ENCODE assay signal across 8 cellular contexts in the genomic region with DNA sequence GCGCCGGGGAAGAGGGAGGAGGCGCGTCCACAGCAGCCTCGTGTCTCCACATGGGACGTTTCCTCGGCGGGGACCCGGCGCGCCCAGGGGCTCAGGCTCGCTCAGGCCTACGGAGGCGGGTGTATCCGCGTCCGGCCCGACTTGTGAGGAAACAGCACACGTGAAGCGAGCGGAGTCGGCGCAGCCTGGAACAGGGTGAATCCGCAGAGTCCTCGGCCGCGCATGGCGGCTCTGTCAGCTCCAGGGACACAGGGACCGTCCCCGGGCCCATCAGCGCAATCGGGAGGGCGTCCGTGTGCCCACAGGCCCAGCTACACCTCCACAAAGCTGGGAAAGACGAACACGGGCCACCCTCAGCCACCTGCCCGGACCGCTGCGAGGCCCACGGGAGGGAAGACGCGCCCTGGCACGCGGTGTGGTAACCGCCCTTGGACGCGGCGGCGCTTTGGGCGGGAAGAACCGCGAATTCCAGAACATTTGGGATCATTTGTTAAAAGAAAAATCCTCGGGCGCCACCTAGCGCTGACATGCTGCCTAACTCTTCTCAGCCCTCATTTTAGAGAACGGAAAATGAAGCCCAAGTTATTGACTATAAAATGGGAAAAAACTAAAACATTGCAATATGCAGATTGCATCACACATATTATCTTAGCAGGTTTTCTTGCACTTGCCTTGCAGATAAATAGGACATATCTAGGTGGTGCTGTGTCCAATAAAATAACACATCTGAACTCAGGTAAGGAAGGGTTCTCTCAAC. TPM values are rescaled to one million over a fixed set of nuclear protein-coding genes. Genes with fewer than 3 reads are reported as not detected.
DNase-seq lines count a peak whose midpoint lies in the region; ATAC-seq and TF ChIP-seq lines count a peak whose summit lies in the region.

No MANE protein-coding gene starts in this region.

- H3K4me2 ChIP-seq in SU-DHL-6 (ENCODE audit: low read depth, low read length, poor library complexity, severe bottlenecking) = no peak overlapping the region

- TF ChIP-seq CTCF in SU-DHL-6 (IDR thresholded peaks at IDR 0.05; ENCODE audit: insufficient read depth, low read length, poor library complexity, severe bottlenecking) (peak; percentile 69), sigmoid colon (IDR thresholded peaks at IDR 0.05) (peak in 3 of 4 experiments; percentile 63 to 78 (median 77))

- H3K4me1 ChIP-seq in sigmoid colon = peaks cover 0 to 10% (median 7%) of the 10 kb centered on the region in 4 donors

- H3K36me3 ChIP-seq in SU-DHL-6 (ENCODE audit: low read length) (no peaks in the 10 kb centered on the region), sigmoid colon (no peaks in the 10 kb centered on the region)

- TF ChIP-seq POLR2A in sigmoid colon (IDR thresholded peaks at IDR 0.05) = no peak

- no peaks in the 10 kb centered on the region for H3K27me3 ChIP-seq in SU-DHL-6 (ENCODE audit: low read length)
- no peaks in the 10 kb centered on the region for H3K27me3 ChIP-seq in sigmoid colon

- TF ChIP-seq EP300 in Ishikawa (IDR thresholded peaks at IDR 0.05; ENCODE audit: borderline replicate concordance) = no peak
- TF ChIP-seq EP300 in sigmoid colon (IDR thresholded peaks at IDR 0.05) = no peak

- H3K4me3 ChIP-seq in SU-DHL-6 (ENCODE audit: insufficient read depth, low read length, poor library complexity, severe bottlenecking) = no peak overlapping the region
- H3K4me3 ChIP-seq in sigmoid colon = peak overlapping the region in 3 of 4 donors; percentile 24 to 45 (median 42)

- peak; percentile 82 for TF ChIP-seq RAD21 in Ishikawa (IDR thresholded peaks at IDR 0.05; ENCODE audit: low read depth)

- ATAC-seq in GM18498 (IDR thresholded peaks at IDR 0.05; ENCODE audit: unreplicated experiment) = peak; percentile 66
- no peak for ATAC-seq in HG03095 (IDR thresholded peaks at IDR 0.05; ENCODE audit: unreplicated experiment)

- no peaks in the 10 kb centered on the region for H3K9me2 ChIP-seq in SU-DHL-6 (replicated peaks; ENCODE audit: insufficient read depth, low read length)

- in situ Hi-C loops in ACHN (cut with HindIII; ENCODE audit: low pct_ligation_motif_present, low pct_unique_long_range_greater_than_20kb, low sequenced_read_pairs) = no loop called here

- H2AFZ ChIP-seq in SU-DHL-6 (ENCODE audit: low read depth, low read length, severe bottlenecking) = no peak overlapping the region

- peak; percentile 61 for DNase-seq in ACHN
- DNase-seq in astrocyte of the hippocampus (ENCODE audit: low read depth, low spot score) = peak; percentile 73
- peak; percentile 46 to 51 for DNase-seq in hippocampal formation (lab: John Stamatoyannopoulos, UW)
- peak; percentile 77 for DNase-seq in sigmoid colon

- intact Hi-C loops in sigmoid colon (cut with DNase I) = no loop called here

- 20 to 39% methylated on average over 56 of the region's 56 CpGs for WGBS in sigmoid colon, 2 donors

- no peaks in the 10 kb centered on the region for H3F3A ChIP-seq in SU-DHL-6 (ENCODE audit: insufficient read depth)

- no peak overlapping the region for H3K9ac ChIP-seq in SU-DHL-6 (ENCODE audit: low read length)

- no peak overlapping the region for H3K27ac ChIP-seq in SU-DHL-6 (ENCODE audit: low read depth, low read length)
- H3K27ac ChIP-seq in sigmoid colon = no peak overlapping the region

- H4K20me1 ChIP-seq in SU-DHL-6 (ENCODE audit: low read depth, low read length) = no peaks in the 10 kb centered on the region

- H3K9me3 ChIP-seq in SU-DHL-6 (ENCODE audit: insufficient read depth, low read length) (no peaks in the 10 kb centered on the region), sigmoid colon (no peaks in the 10 kb centered on the region)

- H3K79me2 ChIP-seq in SU-DHL-6 (ENCODE audit: insufficient read depth, low read length) = no peaks in the 10 kb centered on the region

TF ChIP-seq in Ishikawa, 13 proteins besides CTCF, POLR2A, EP300 and RAD21:
- TF ChIP-seq TCF12 (IDR thresholded peaks at IDR 0.05; ENCODE audit: low read depth) (no peak), TEAD4 (IDR thresholded peaks at IDR 0.05) (0 out of 2 replicates have a peak, but pooled peaks have one; percentile 28), YY1 (IDR thresholded peaks at IDR 0.05; ENCODE audit: low read depth) (no peak), ZBTB7A (IDR thresholded peaks at IDR 0.05; ENCODE audit: low read depth) (no peak), MAX (IDR thresholded peaks at IDR 0.05) (peak; percentile 99)
TF ChIP-seq in Ishikawa: peak in this region for 2.

RNA-seq across cellular contexts. Expression of gene TMEM18, which starts 40.4 kb away (rescaled TPM):
- 10 to 100 TPM; 14.4 to 26.8 (median 21.9) TPM for total RNA-seq in sigmoid colon
- 10 to 100 TPM; 10.6 to 23.4 (median 22.7) TPM for polyA plus RNA-seq in sigmoid colon
